In genomic region chr22:41668971-41669911, GRCh38 we compare ENCODE assay signal across 11 cellular contexts. TPM values are rescaled to one million over a fixed set of nuclear protein-coding genes. Genes with fewer than 3 reads are reported as not detected.
A peak's percentile ranks its signal among the peaks of the same experiment; 100 is the strongest.
DNase-seq lines count a peak whose midpoint lies in the region; ATAC-seq and TF ChIP-seq lines count a peak whose summit lies in the region.
"Had no signal": no experiment of that assay in that cellular context is flagged by ENCODE, and none has a peak within 500 bp of the region (broad histone marks: within the 10 kb centered on the region; RNA-seq: fewer than 3 reads in every experiment).

No MANE protein-coding gene starts in this region.

- no peaks in the 10 kb centered on the region for H3K79me2 ChIP-seq in smooth muscle cell (ENCODE audit: low read depth)

- no peak overlapping the region for H2AFZ ChIP-seq in smooth muscle cell (ENCODE audit: low read depth)

- no peak overlapping the region for H3K4me2 ChIP-seq in smooth muscle cell

- no peak for ATAC-seq in HG03159 (IDR thresholded peaks at IDR 0.05; ENCODE audit: unreplicated experiment)
- no peak for ATAC-seq in HG02571 (IDR thresholded peaks at IDR 0.05; ENCODE audit: unreplicated experiment)
- ATAC-seq: activated CD4-positive, alpha-beta T cell treated with anti-CD3 and anti-CD28 coated beads for 36 hours had no signal

- DNase-seq in activated effector memory CD4-positive, alpha-beta T cell treated with anti-CD3 and anti-CD28 coated beads, Interleukin-2, amount 50 U/mL, for 16 hours, result peak; percentile 39
- DNase-seq in activated effector memory CD4-positive, alpha-beta T cell treated with Interleukin-2 at 50 U/mL for 16 hours, result no peak
- no peak for DNase-seq in SK-N-MC (ENCODE audit: low read depth, low spot score)
- DNase-seq in fibroblast of pulmonary artery (ENCODE audit: low read depth), result peak; percentile 56
- DNase-seq in smooth muscle cell (lab: John Stamatoyannopoulos, UW; ENCODE audit: unreplicated experiment), result no peak
- no peak for DNase-seq in MG63
- DNase-seq: activated CD4-positive, alpha-beta T cell treated with anti-CD3 and anti-CD28 coated beads for 36 hours; retina had no signal

- 73% methylated on average over 21 of the region's 21 CpGs for WGBS in smooth muscle cell (ENCODE audit: low lambda C conversion rate)

- TF ChIP-seq CTCF in fibroblast of pulmonary artery (IDR thresholded peaks at IDR 0.05; ENCODE audit: low read length, missing control alignments), result no peak
- no peak for TF ChIP-seq CTCF in smooth muscle cell (IDR thresholded peaks at IDR 0.05; ENCODE audit: borderline replicate concordance, insufficient read depth, poor library complexity, severe bottlenecking)

- H3K27me3 ChIP-seq in smooth muscle cell (ENCODE audit: low read depth), result no peaks in the 10 kb centered on the region
- no peaks in the 10 kb centered on the region for H3K27me3 ChIP-seq in MG63
- H3K27me3 ChIP-seq: breast epithelium had no signal

- H3K27ac ChIP-seq in SK-N-MC (0 out of 2 replicates have a peak overlapping the region, but pooled peaks have one; percentile 42), smooth muscle cell (ENCODE audit: low read depth) (peak overlapping the region; percentile 61)

- H4K20me1 ChIP-seq in smooth muscle cell (ENCODE audit: low read depth), result peaks cover 4% of the 10 kb centered on the region

- peaks cover 27% of the 10 kb centered on the region for H3F3A ChIP-seq in smooth muscle cell (ENCODE audit: low read depth)

- H3K9me3 ChIP-seq in SK-N-MC (ENCODE audit: low read depth, low read length), result no peaks in the 10 kb centered on the region
- no peaks in the 10 kb centered on the region for H3K9me3 ChIP-seq in smooth muscle cell (replicated peaks; ENCODE audit: low read depth)
- H3K9me3 ChIP-seq in MG63, result no peaks in the 10 kb centered on the region
- H3K9me3 ChIP-seq: breast epithelium had no signal

- H3K36me3 ChIP-seq in SK-N-MC (ENCODE audit: insufficient read depth, low read length) (peaks cover 23% of the 10 kb centered on the region), smooth muscle cell (ENCODE audit: low read depth) (no peaks in the 10 kb centered on the region), MG63 (peaks cover 48% of the 10 kb centered on the region)
- H3K36me3 ChIP-seq: breast epithelium had no signal

- H3K9ac ChIP-seq in SK-N-MC (ENCODE audit: insufficient read length), result no peak overlapping the region
- no peak overlapping the region for H3K9ac ChIP-seq in smooth muscle cell (ENCODE audit: low read depth)

- H3K4me3 ChIP-seq in SK-N-MC (no peak overlapping the region), fibroblast of pulmonary artery (replicated peaks; ENCODE audit: low read depth, low read length) (no peak overlapping the region), smooth muscle cell (no peak overlapping the region), MG63 (no peak overlapping the region)
- H3K4me3 ChIP-seq: breast epithelium had no signal

- H3K4me1 ChIP-seq in smooth muscle cell (ENCODE audit: low read depth), result peaks cover 9% of the 10 kb centered on the region

RNA-seq across cellular contexts. Expression of gene SNU13, which starts 19.4 kb away (rescaled TPM):
- 98.2 and 142 TPM in 2 replicates for total RNA-seq in smooth muscle cell
- polyA plus RNA-seq in smooth muscle cell, result 239 and 250 TPM in 2 replicates
- 169 and 206 TPM in 2 replicates for total RNA-seq in MG63 (2014; rRNA removed; shearing (Covaris generic); ENCODE audit: low replicate concordance)

RNA-seq across cellular contexts. Expression of gene MEI1, which starts 30.1 kb away (rescaled TPM):
- total RNA-seq in smooth muscle cell, result 0.18 and 0.49 TPM in 2 replicates
- 2.6 and 3.2 TPM in 2 replicates for polyA plus RNA-seq in smooth muscle cell
- total RNA-seq in MG63 (2014; rRNA removed; shearing (Covaris generic); ENCODE audit: low replicate concordance), result not detected in 2 replicates

RNA-seq across cellular contexts. Expression of gene XRCC6, which starts 48.1 kb away (rescaled TPM):
- 186 and 200 TPM in 2 replicates for total RNA-seq in smooth muscle cell
- 255 and 264 TPM in 2 replicates for polyA plus RNA-seq in smooth muscle cell
- 560 and 634 TPM in 2 replicates for total RNA-seq in MG63 (2014; rRNA removed; shearing (Covaris generic); ENCODE audit: low replicate concordance)

RNA-seq across cellular contexts. Expression of gene DESI1, which starts 48.4 kb away (rescaled TPM):
- 12.0 and 16.9 TPM in 2 replicates for total RNA-seq in smooth muscle cell
- 14.3 and 17.6 TPM in 2 replicates for polyA plus RNA-seq in smooth muscle cell
- 14.4 and 27.6 TPM in 2 replicates for total RNA-seq in MG63 (2014; rRNA removed; shearing (Covaris generic); ENCODE audit: low replicate concordance)

Comparison
In these comparisons a context has a peak if more than half of its experiments do, and no peak if none do; other contexts are left out.
1. DNase-seq: peak in activated effector memory CD4-positive, alpha-beta T cell treated with anti-CD3 and anti-CD28 coated beads, Interleukin-2, amount 50 U/mL, for 16 hours (single experiment) and fibroblast of pulmonary artery (single experiment); none in activated effector memory CD4-positive, alpha-beta T cell treated with Interleukin-2 at 50 U/mL for 16 hours (single experiment), SK-N-MC (single experiment), smooth muscle cell (single experiment) and MG63 (single experiment).